1 cellular context compared by ENCODE assay signal in genomic region chr17:622356-622755, GRCh38.
TF ChIP-seq lines count a peak whose summit lies in the region.

No MANE protein-coding gene starts in this region.

TF ChIP-seq in H1, 55 proteins besides CTCF, POLR2A, EP300 and RAD21 (continued from another document):
- TF ChIP-seq E2F6 (IDR thresholded peaks at IDR 0.05) (no peak), SAP30 (IDR thresholded peaks at IDR 0.05; ENCODE audit: insufficient read depth, insufficient replicate concordance, low read length) (no peak), PHF8 (conservative IDR thresholded peaks at IDR 0.05; ENCODE audit: low read depth, low read length) (no peak), CREB1 (IDR thresholded peaks at IDR 0.05) (no peak), JUN (IDR thresholded peaks at IDR 0.05; ENCODE audit: low read depth, low read length) (no peak), CBX5 (IDR thresholded peaks at IDR 0.05; ENCODE audit: low read depth, low read length) (no peak), MAFK (IDR thresholded peaks at IDR 0.05; ENCODE audit: low read depth, low read length) (no peak), TBP (IDR thresholded peaks at IDR 0.05; ENCODE audit: low read depth, low read length) (no peak)
